8 cellular contexts compared by ENCODE assay signal in genomic region chr18:2572892-2573291, GRCh38. TPM values are rescaled to one million over a fixed set of nuclear protein-coding genes. Genes with fewer than 3 reads are reported as not detected.
DNase-seq lines count a peak whose midpoint lies in the region; ATAC-seq and TF ChIP-seq lines count a peak whose summit lies in the region.

No MANE protein-coding gene starts in this region.

- peak overlapping the region; percentile 97 for H3K4me3 Mint-ChIP-seq in activated naive CD4-positive, alpha-beta T cell treated with anti-CD3 and anti-CD28 coated beads for 36 hours
- peak overlapping the region; percentile 99 for H3K4me3 Mint-ChIP-seq in stimulated activated effector memory CD8-positive, alpha-beta T cell treated with anti-CD3 and anti-CD28 coated beads, Interleukin-12 subunit alpha, Interleukin-12 subunit beta, amount 100 ng/mL, for 72 hours

- peaks cover 22% of the 10 kb centered on the region for H3K4me1 ChIP-seq in RWPE2 (ENCODE audit: insufficient read depth, poor library complexity, severe bottlenecking)

- intact Hi-C loops in activated naive CD4-positive, alpha-beta T cell treated with anti-CD3 and anti-CD28 coated beads for 36 hours (cut with micrococcal nuclease) = loop anchor here (1.0 to 10.0 kb wide), 10 partner anchors 16 to 1758 kb away; partner anchors contain the start of genes EMILIN2, LPIN2, TGIF1 and YES1

- no peaks in the 10 kb centered on the region for H3K9me3 ChIP-seq in RWPE2 (ENCODE audit: severe bottlenecking)

- peaks cover 48% of the 10 kb centered on the region for H3K4me1 Mint-ChIP-seq in activated naive CD4-positive, alpha-beta T cell treated with anti-CD3 and anti-CD28 coated beads for 36 hours (ENCODE audit: low read depth)
- H3K4me1 Mint-ChIP-seq in stimulated activated effector memory CD8-positive, alpha-beta T cell treated with anti-CD3 and anti-CD28 coated beads, Interleukin-12 subunit alpha, Interleukin-12 subunit beta, amount 100 ng/mL, for 72 hours = peaks cover 48% of the 10 kb centered on the region

- H3K4me3 ChIP-seq in RWPE2 (ENCODE audit: severe bottlenecking) = peak overlapping the region; percentile 78
- peak overlapping the region; percentile 80 for H3K4me3 ChIP-seq in epithelial cell of proximal tubule (ENCODE audit: low read depth, low read length)

- DNase-seq in activated naive CD4-positive, alpha-beta T cell treated with anti-CD3 and anti-CD28 coated beads for 36 hours = no peak
- no peak for DNase-seq in activated naive CD4-positive, alpha-beta T cell (lab: John Stamatoyannopoulos, UW)
- no peak for DNase-seq in RWPE2 (ENCODE audit: low spot score)
- no peak for DNase-seq in epithelial cell of proximal tubule (ENCODE audit: low read depth)
- no peak for DNase-seq in stimulated activated effector memory CD8-positive, alpha-beta T cell treated with anti-CD3 and anti-CD28 coated beads, Interleukin-12 subunit alpha, Interleukin-12 subunit beta, amount 100 ng/mL, for 72 hours (ENCODE audit: low spot score in 2 of 2)
- no peak for DNase-seq in MV-4-11 (lab: John Stamatoyannopoulos, UW)
- DNase-seq in DMS 273 treated with DMSO at 0.1 percent for 48 hours (lab: John Stamatoyannopoulos, UW) = no peak
- DNase-seq in iPS-NIHi7 (ENCODE audit: extremely low spot score) = no peak

- no peak overlapping the region for H3K27ac Mint-ChIP-seq in activated naive CD4-positive, alpha-beta T cell treated with anti-CD3 and anti-CD28 coated beads for 36 hours
- peak overlapping the region; percentile 100 for H3K27ac Mint-ChIP-seq in stimulated activated effector memory CD8-positive, alpha-beta T cell treated with anti-CD3 and anti-CD28 coated beads, Interleukin-12 subunit alpha, Interleukin-12 subunit beta, amount 100 ng/mL, for 72 hours

- CTCF ChIA-PET in activated naive CD4-positive, alpha-beta T cell treated with anti-CD3 and anti-CD28 coated beads for 36 hours (lab: Charles Lee) = interaction anchor here (1.3 kb wide), 1 partner anchor 16 kb away, joined by 4 read pairs; no protein-coding TSS in a partner anchor

- no peak for ATAC-seq in RWPE2 (ENCODE audit: low read depth)
- no peak for ATAC-seq in stimulated activated effector memory CD8-positive, alpha-beta T cell treated with anti-CD3 and anti-CD28 coated beads, Interleukin-12 subunit alpha, Interleukin-12 subunit beta, amount 100 ng/mL, for 72 hours

- peaks cover 55% of the 10 kb centered on the region for H3K36me3 Mint-ChIP-seq in activated naive CD4-positive, alpha-beta T cell treated with anti-CD3 and anti-CD28 coated beads for 36 hours (ENCODE audit: low read depth)
- peaks cover 67% of the 10 kb centered on the region for H3K36me3 Mint-ChIP-seq in stimulated activated effector memory CD8-positive, alpha-beta T cell treated with anti-CD3 and anti-CD28 coated beads, Interleukin-12 subunit alpha, Interleukin-12 subunit beta, amount 100 ng/mL, for 72 hours

- H3K36me3 ChIP-seq in RWPE2 (ENCODE audit: low read depth) = peaks cover 54% of the 10 kb centered on the region

- H3K9me3 Mint-ChIP-seq in activated naive CD4-positive, alpha-beta T cell treated with anti-CD3 and anti-CD28 coated beads for 36 hours = no peaks in the 10 kb centered on the region
- H3K9me3 Mint-ChIP-seq in stimulated activated effector memory CD8-positive, alpha-beta T cell treated with anti-CD3 and anti-CD28 coated beads, Interleukin-12 subunit alpha, Interleukin-12 subunit beta, amount 100 ng/mL, for 72 hours = no peaks in the 10 kb centered on the region

- H3K27me3 Mint-ChIP-seq in activated naive CD4-positive, alpha-beta T cell treated with anti-CD3 and anti-CD28 coated beads for 36 hours (ENCODE audit: low read depth) = no peaks in the 10 kb centered on the region

- no peaks in the 10 kb centered on the region for H3K27me3 ChIP-seq in RWPE2 (ENCODE audit: insufficient read depth, poor library complexity, severe bottlenecking)

- no peak for TF ChIP-seq CTCF in RWPE2 (IDR thresholded peaks at IDR 0.05; ENCODE audit: poor library complexity, severe bottlenecking)
- TF ChIP-seq CTCF in epithelial cell of proximal tubule (conservative IDR thresholded peaks at IDR 0.05; ENCODE audit: low read depth, low read length) = no peak

- H3K27ac ChIP-seq in RWPE2 (ENCODE audit: poor library complexity, severe bottlenecking) = peak overlapping the region; percentile 73

RNA-seq across cellular contexts. Expression of gene NDC80, which starts 1.5 kb away (rescaled TPM):
- 100 to 1,000 TPM in 1 of 2 experiments, 10 to 100 TPM in 1; 96.8 to 108 TPM for total RNA-seq in activated naive CD4-positive, alpha-beta T cell treated with anti-CD3 and anti-CD28 coated beads for 36 hours
- 35.1 and 45.1 TPM in 2 replicates for total RNA-seq in epithelial cell of proximal tubule

RNA-seq across cellular contexts. Expression of gene METTL4, which starts 1.6 kb away (rescaled TPM):
- total RNA-seq in activated naive CD4-positive, alpha-beta T cell treated with anti-CD3 and anti-CD28 coated beads for 36 hours = 10 to 100 TPM; 19.4 to 20.6 TPM
- total RNA-seq in epithelial cell of proximal tubule = 6.4 and 7.8 TPM in 2 replicates
